In genomic region chr22:46264520-46264919, GRCh38 we compare ENCODE assay signal across 7 cellular contexts. TPM values are rescaled to one million over a fixed set of nuclear protein-coding genes. Genes with fewer than 3 reads are reported as not detected.
"Had no signal": no experiment of that assay in that cellular context is flagged by ENCODE, and none has a peak within 500 bp of the region (broad histone marks: within the 10 kb centered on the region; RNA-seq: fewer than 3 reads in every experiment).

No MANE protein-coding gene starts in this region.

RNA-seq across cellular contexts. Expression of gene PKDREJ, which starts 1.4 kb away (rescaled TPM):
- total RNA-seq: dermis blood vessel endothelial cell, endothelial cell of umbilical vein, epithelial cell of proximal tubule, foreskin keratinocyte, lung microvascular endothelial cell had no signal
- polyA plus RNA-seq: endothelial cell of umbilical vein, fibroblast of lung, neural cell had no signal
